31 cellular contexts compared by ENCODE assay signal in genomic region chr16:55279598-55279997, GRCh38. TPM values are rescaled to one million over a fixed set of nuclear protein-coding genes. Genes with fewer than 3 reads are reported as not detected.
"Had no signal": no experiment of that assay in that cellular context is flagged by ENCODE, and none has a peak within 500 bp of the region (broad histone marks: within the 10 kb centered on the region; RNA-seq: fewer than 3 reads in every experiment).

No MANE protein-coding gene starts in this region.

- H3K4me1 ChIP-seq: esophagus muscularis mucosa, foreskin keratinocyte, gastroesophageal sphincter, heart left ventricle, left lung, prostate gland, right atrium auricular region, sigmoid colon, stomach, vagina had no signal

- DNase-seq: effector CD8-positive, alpha-beta T cell; endodermal cell; heart left ventricle; left cardiac atrium; left lung; mesendoderm; naive thymus-derived CD8-positive, alpha-beta T cell; nephron progenitor cell; nucleus accumbens; sigmoid colon; stimulated activated CD4-positive, alpha-beta T cell treated with anti-CD3 and anti-CD28 coated beads, Interleukin-2, amount 100 ng/mL, for 24 hours; stimulated activated CD4-positive, alpha-beta T cell treated with anti-CD3 and anti-CD28 coated beads, Interleukin-4, amount 100 ng/mL, for 24 hours; stimulated activated naive CD4-positive, alpha-beta T cell treated with Interleukin-2 at 50 U/mL for 16 hours; stomach; thyroid gland; trophoblast cell had no signal

- H3K27ac ChIP-seq: epithelial cell of prostate, esophagus muscularis mucosa, foreskin keratinocyte, gastroesophageal sphincter, heart left ventricle, hepatocyte, left lung, prostate gland, right atrium auricular region, sigmoid colon, stomach, thyroid gland, vagina had no signal

- H3K27me3 ChIP-seq: hepatocyte, left lung, right atrium auricular region, thyroid gland, vagina had no signal

- ATAC-seq: gastroesophageal sphincter; heart left ventricle; left cardiac atrium; left lung; naive thymus-derived CD8-positive, alpha-beta T cell; stimulated activated effector memory CD8-positive, alpha-beta T cell treated with anti-CD3 and anti-CD28 coated beads, Interleukin-12 subunit alpha, Interleukin-12 subunit beta, amount 100 ng/mL, for 72 hours had no signal

- H3K27me3 Mint-ChIP-seq: dendritic cell treated with granulocyte-macrophage colony-stimulating factor and Interleukin-4, amounts not matched to agents 40 ng/mL and 50 ng/mL, for 4 days had no signal

- H3K36me3 ChIP-seq: esophagus muscularis mucosa, gastroesophageal sphincter, heart left ventricle, left lung, prostate gland, right atrium auricular region, sigmoid colon, stomach, thyroid gland, vagina had no signal

- H3K36me3 Mint-ChIP-seq: naive thymus-derived CD8-positive, alpha-beta T cell; stimulated activated effector memory CD8-positive, alpha-beta T cell treated with anti-CD3 and anti-CD28 coated beads, Interleukin-12 subunit alpha, Interleukin-12 subunit beta, amount 100 ng/mL, for 72 hours had no signal

- H3K4me1 Mint-ChIP-seq: naive thymus-derived CD8-positive, alpha-beta T cell; stimulated activated effector memory CD8-positive, alpha-beta T cell treated with anti-CD3 and anti-CD28 coated beads, Interleukin-12 subunit alpha, Interleukin-12 subunit beta, amount 100 ng/mL, for 72 hours had no signal

- H3K4me3 Mint-ChIP-seq: dendritic cell treated with granulocyte-macrophage colony-stimulating factor and Interleukin-4, amounts not matched to agents 40 ng/mL and 50 ng/mL, for 4 days; endodermal cell; naive thymus-derived CD8-positive, alpha-beta T cell; nephron progenitor cell; stimulated activated effector memory CD8-positive, alpha-beta T cell treated with anti-CD3 and anti-CD28 coated beads, Interleukin-12 subunit alpha, Interleukin-12 subunit beta, amount 100 ng/mL, for 72 hours had no signal

- H3K9me3 Mint-ChIP-seq: dendritic cell treated with granulocyte-macrophage colony-stimulating factor and Interleukin-4, amounts not matched to agents 40 ng/mL and 50 ng/mL, for 4 days; endodermal cell; naive thymus-derived CD8-positive, alpha-beta T cell; nephron progenitor cell; stimulated activated effector memory CD8-positive, alpha-beta T cell treated with anti-CD3 and anti-CD28 coated beads, Interleukin-12 subunit alpha, Interleukin-12 subunit beta, amount 100 ng/mL, for 72 hours had no signal

- H3K9me3 ChIP-seq: esophagus muscularis mucosa, gastroesophageal sphincter, heart left ventricle, left lung, prostate gland, right atrium auricular region, sigmoid colon, stomach, thyroid gland, vagina had no signal

- H3K4me3 ChIP-seq: esophagus muscularis mucosa, gastroesophageal sphincter, heart left ventricle, hepatocyte, left lung, prostate gland, right atrium auricular region, sigmoid colon, stomach, thyroid gland, vagina had no signal

RNA-seq across cellular contexts. Expression of gene IRX6, which starts 44.4 kb away (rescaled TPM):
- total RNA-seq: fibroblast of lung; foreskin keratinocyte; lung microvascular endothelial cell; naive thymus-derived CD8-positive, alpha-beta T cell; skeletal muscle tissue; stomach; temporal lobe; ureter had no signal
- polyA plus RNA-seq: fibroblast of lung; foreskin keratinocyte; hepatocyte; naive thymus-derived CD8-positive, alpha-beta T cell had no signal
